ENCODE assay signal across 18 cellular contexts in genomic region chr1:193709607-193710006, GRCh38.
"Had no signal": no experiment of that assay in that cellular context is flagged by ENCODE, and none has a peak within 500 bp of the region (broad histone marks: within the 10 kb centered on the region; RNA-seq: fewer than 3 reads in every experiment).

No MANE protein-coding gene starts in this region.

- H3K9me3 Mint-ChIP-seq: neural crest cell had no signal

- DNase-seq: activated CD4-positive, alpha-beta T cell treated with anti-CD3 and anti-CD28 coated beads, Interleukin-2, amount 50 U/mL, for 1 hour; activated CD4-positive, CD25-positive, alpha-beta regulatory T cell; activated CD8-positive, alpha-beta memory T cell treated with anti-CD3 and anti-CD28 coated beads for 24 hours; activated naive CD4-positive, alpha-beta T cell; activated naive CD8-positive, alpha-beta T cell treated with anti-CD3 and anti-CD28 coated beads, Interleukin-2, amount 10 ng/mL, durations not matched to agents 7 days and 5 days; cerebellar nuclear complex; effector CD8-positive, alpha-beta T cell; kidney glomerular epithelial cell; lower lobe of right lung; midbrain; stimulated activated CD4-positive, alpha-beta T cell treated with anti-CD3 and anti-CD28 coated beads, Interleukin-1b, Interleukin-23, amount 100 ng/mL, for 48 hours; stimulated activated naive CD8-positive, alpha-beta T cell treated with anti-CD3 and anti-CD28 coated beads, Interleukin-15, amount 100 ng/mL, for 72 hours had no signal

- H3K36me3 ChIP-seq: gastroesophageal sphincter, lower lobe of right lung, upper lobe of left lung had no signal

- ATAC-seq: gastroesophageal sphincter; lower lobe of right lung; stimulated activated naive CD8-positive, alpha-beta T cell treated with anti-CD3 and anti-CD28 coated beads, Interleukin-15, amount 100 ng/mL, for 72 hours had no signal

- H3K4me3 Mint-ChIP-seq: activated naive CD8-positive, alpha-beta T cell treated with anti-CD3 and anti-CD28 coated beads, Interleukin-2, amount 10 ng/mL, durations not matched to agents 7 days and 5 days; brain; neural crest cell; stimulated activated naive CD8-positive, alpha-beta T cell treated with anti-CD3 and anti-CD28 coated beads, Interleukin-15, amount 100 ng/mL, for 72 hours; T-helper 2 cell treated with Interferon-gamma antibody and Interleukin-4, amounts not matched to agents 5 μg/mL and 100 μg/mL, for 36 hours had no signal

- H3K9me3 ChIP-seq: lower lobe of right lung, upper lobe of left lung had no signal

- H3K36me3 Mint-ChIP-seq: brain had no signal

- H3K4me1 Mint-ChIP-seq: neural crest cell had no signal

- H3K27me3 ChIP-seq: gastroesophageal sphincter, upper lobe of left lung had no signal

- H3K27ac Mint-ChIP-seq: activated naive CD8-positive, alpha-beta T cell treated with anti-CD3 and anti-CD28 coated beads, Interleukin-2, amount 10 ng/mL, durations not matched to agents 7 days and 5 days; brain; stimulated activated naive CD8-positive, alpha-beta T cell treated with anti-CD3 and anti-CD28 coated beads, Interleukin-15, amount 100 ng/mL, for 72 hours; T-helper 2 cell treated with Interferon-gamma antibody and Interleukin-4, amounts not matched to agents 5 μg/mL and 100 μg/mL, for 36 hours had no signal

- H3K27me3 Mint-ChIP-seq: activated naive CD8-positive, alpha-beta T cell treated with anti-CD3 and anti-CD28 coated beads, Interleukin-2, amount 10 ng/mL, durations not matched to agents 7 days and 5 days; brain; stimulated activated naive CD8-positive, alpha-beta T cell treated with anti-CD3 and anti-CD28 coated beads, Interleukin-15, amount 100 ng/mL, for 72 hours had no signal

- H3K27ac ChIP-seq: epithelial cell of prostate, gastroesophageal sphincter, lower lobe of right lung, upper lobe of left lung had no signal

- H3K4me1 ChIP-seq: lower lobe of right lung had no signal

- H3K4me3 ChIP-seq: gastroesophageal sphincter, lower lobe of right lung, upper lobe of left lung had no signal
